1 cellular context compared by ENCODE assay signal in the genomic region with DNA sequence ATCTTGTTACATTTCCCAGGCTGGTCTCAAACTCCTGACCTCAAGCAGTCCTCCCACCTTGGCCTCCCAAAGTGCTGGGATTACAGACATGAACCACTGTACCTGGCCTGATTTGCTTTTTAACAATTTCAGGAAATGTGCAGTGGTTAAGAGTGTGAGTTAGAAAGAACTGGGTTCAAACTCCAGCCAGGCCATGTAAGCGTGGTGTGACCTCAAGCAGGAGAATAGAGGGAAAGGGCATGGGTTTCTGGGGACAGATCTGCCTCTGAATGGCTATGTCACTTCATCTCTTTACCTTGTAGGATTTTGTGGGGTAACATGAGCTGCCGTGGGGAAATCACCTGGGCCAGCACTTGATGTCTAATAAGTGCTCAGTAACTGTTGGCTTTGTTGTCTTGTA.
TF ChIP-seq lines count a peak whose summit lies in the region.

No MANE protein-coding gene starts in this region.

TF ChIP-seq in HepG2, 621 proteins besides CTCF, POLR2A, EP300 and RAD21:
- TF ChIP-seq RXRA (CRISPR knock-in tag; IDR thresholded peaks at IDR 0.05) (no peak), ZNF577 (CRISPR knock-in tag; IDR thresholded peaks at IDR 0.05; ENCODE audit: borderline replicate concordance, low read depth) (no peak), PPARG (CRISPR knock-in tag; conservative IDR thresholded peaks at IDR 0.05) (0 out of 2 replicates have a peak, but pooled peaks have one; percentile 26), ZMYM3 (CRISPR knock-in tag; IDR thresholded peaks at IDR 0.05) (no peak; the same call in 1 of the 2 replicates), RBM22 (optimal IDR thresholded peaks at IDR 0.05; ENCODE audit: low read length) (peak; percentile 31), ARNT2 (CRISPR knock-in tag; IDR thresholded peaks at IDR 0.05; ENCODE audit: low read depth) (0 out of 2 replicates have a peak, but pooled peaks have one; percentile 28), ZMYM2 (CRISPR knock-in tag; IDR thresholded peaks at IDR 0.05) (0 out of 2 replicates have a peak, but pooled peaks have one; percentile 48), MLLT10 (CRISPR knock-in tag; IDR thresholded peaks at IDR 0.05) (no peak), ZNF121 (CRISPR knock-in tag; IDR thresholded peaks at IDR 0.05) (peak; percentile 12; the same call in 1 of the 2 replicates), MED1 (CRISPR knock-in tag; IDR thresholded peaks at IDR 0.05) (peak; percentile 11; the same call in 1 of the 2 replicates), ZBTB20 (CRISPR knock-in tag; IDR thresholded peaks at IDR 0.05; ENCODE audit: borderline replicate concordance, low read depth) (no peak), ZNF292 (CRISPR knock-in tag; IDR thresholded peaks at IDR 0.05; ENCODE audit: borderline replicate concordance, low read depth) (0 out of 2 replicates have a peak, but pooled peaks have one; percentile 4), BCL6 (CRISPR knock-in tag; IDR thresholded peaks at IDR 0.05) (peak; percentile 47; the same call in 1 of the 2 replicates), ZFP36L2 (CRISPR knock-in tag; IDR thresholded peaks at IDR 0.05) (no peak), RXRB (CRISPR knock-in tag; IDR thresholded peaks at IDR 0.05; ENCODE audit: borderline replicate concordance) (peak; percentile 47; the same call in 1 of the 2 replicates), CHD4 (IDR thresholded peaks at IDR 0.05; ENCODE audit: borderline replicate concordance, low read length) (no peak), SPEN (CRISPR knock-in tag; IDR thresholded peaks at IDR 0.05; ENCODE audit: low read depth) (no peak), ZNF501 (CRISPR knock-in tag; IDR thresholded peaks at IDR 0.05) (0 out of 2 replicates have a peak, but pooled peaks have one; percentile 4)
- TF ChIP-seq, protein P1, sequence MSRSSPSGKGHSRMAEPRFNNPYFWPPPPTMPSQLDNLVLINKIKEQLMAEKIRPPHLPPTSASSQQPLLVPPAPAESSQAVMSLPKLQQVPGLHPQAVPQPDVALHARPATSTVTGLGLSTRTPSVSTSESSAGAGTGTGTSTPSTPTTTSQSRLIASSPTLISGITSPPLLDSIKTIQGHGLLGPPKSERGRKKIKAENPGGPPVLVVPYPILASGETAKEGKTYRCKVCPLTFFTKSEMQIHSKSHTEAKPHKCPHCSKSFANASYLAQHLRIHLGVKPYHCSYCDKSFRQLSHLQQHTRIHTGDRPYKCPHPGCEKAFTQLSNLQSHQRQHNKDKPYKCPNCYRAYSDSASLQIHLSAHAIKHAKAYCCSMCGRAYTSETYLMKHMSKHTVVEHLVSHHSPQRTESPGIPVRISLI (CRISPR knock-in tag; IDR thresholded peaks at IDR 0.05; ENCODE audit: borderline replicate concordance), result peak; percentile 43; the same call in 1 of the 2 replicates
- TF ChIP-seq, protein P2, sequence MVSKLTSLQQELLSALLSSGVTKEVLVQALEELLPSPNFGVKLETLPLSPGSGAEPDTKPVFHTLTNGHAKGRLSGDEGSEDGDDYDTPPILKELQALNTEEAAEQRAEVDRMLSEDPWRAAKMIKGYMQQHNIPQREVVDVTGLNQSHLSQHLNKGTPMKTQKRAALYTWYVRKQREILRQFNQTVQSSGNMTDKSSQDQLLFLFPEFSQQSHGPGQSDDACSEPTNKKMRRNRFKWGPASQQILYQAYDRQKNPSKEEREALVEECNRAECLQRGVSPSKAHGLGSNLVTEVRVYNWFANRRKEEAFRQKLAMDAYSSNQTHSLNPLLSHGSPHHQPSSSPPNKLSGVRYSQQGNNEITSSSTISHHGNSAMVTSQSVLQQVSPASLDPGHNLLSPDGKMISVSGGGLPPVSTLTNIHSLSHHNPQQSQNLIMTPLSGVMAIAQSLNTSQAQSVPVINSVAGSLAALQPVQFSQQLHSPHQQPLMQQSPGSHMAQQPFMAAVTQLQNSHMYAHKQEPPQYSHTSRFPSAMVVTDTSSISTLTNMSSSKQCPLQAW (CRISPR knock-in tag; IDR thresholded peaks at IDR 0.05), result 0 out of 2 replicates have a peak, but pooled peaks have one; percentile 27
- TF ChIP-seq, protein P3, sequence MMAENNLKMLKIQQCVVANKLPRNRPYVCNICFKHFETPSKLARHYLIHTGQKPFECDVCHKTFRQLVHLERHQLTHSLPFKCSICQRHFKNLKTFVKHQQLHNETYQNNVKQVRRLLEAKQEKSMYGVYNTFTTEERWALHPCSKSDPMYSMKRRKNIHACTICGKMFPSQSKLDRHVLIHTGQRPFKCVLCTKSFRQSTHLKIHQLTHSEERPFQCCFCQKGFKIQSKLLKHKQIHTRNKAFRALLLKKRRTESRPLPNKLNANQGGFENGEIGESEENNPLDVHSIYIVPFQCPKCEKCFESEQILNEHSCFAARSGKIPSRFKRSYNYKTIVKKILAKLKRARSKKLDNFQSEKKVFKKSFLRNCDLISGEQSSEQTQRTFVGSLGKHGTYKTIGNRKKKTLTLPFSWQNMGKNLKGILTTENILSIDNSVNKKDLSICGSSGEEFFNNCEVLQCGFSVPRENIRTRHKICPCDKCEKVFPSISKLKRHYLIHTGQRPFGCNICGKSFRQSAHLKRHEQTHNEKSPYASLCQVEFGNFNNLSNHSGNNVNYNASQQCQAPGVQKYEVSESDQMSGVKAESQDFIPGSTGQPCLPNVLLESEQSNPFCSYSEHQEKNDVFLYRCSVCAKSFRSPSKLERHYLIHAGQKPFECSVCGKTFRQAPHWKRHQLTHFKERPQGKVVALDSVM (CRISPR knock-in tag; IDR thresholded peaks at IDR 0.05), result peak; percentile 78
TF ChIP-seq in HepG2: peak in this region for 13.
